ENCODE assay signal across 1 cellular context in genomic region chr5:57178238-57178637, GRCh38.
TF ChIP-seq lines count a peak whose summit lies in the region.

No MANE protein-coding gene starts in this region.

TF ChIP-seq in GM12878, 131 proteins besides CTCF, POLR2A, EP300 and RAD21:
- TF ChIP-seq BHLHE40 (IDR thresholded peaks at IDR 0.05; ENCODE audit: borderline replicate concordance in 1 of 2, low read depth in 2 of 2, low read length in 1 of 2) (peak in 1 of 2 experiments; percentile 37; a peak in 1 of 4 replicates), NR2F1 (conservative IDR thresholded peaks at IDR 0.05) (0 out of 2 replicates have a peak, but pooled peaks have one; percentile 35)
